Comparison of ENCODE assay signal across 27 cellular contexts in the genomic region with DNA sequence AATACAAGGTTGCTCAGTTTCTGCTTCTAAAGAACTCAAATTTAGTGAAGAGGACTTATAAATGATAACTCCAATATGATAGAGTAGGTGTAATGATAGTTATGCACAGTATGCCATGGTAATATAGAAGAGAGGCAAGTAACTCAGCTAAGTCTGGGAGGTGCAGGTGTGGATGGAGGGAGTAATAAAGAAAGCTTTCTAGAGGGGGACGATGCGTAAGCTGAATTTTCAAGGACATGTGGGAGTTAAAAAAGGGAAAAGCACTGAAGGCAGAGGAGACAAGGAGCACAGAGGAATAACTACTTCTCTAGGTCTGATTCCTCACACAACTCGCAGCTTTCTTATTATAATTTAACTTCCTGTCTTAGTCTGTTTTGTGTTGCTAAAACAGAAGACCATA. TPM values are rescaled to one million over a fixed set of nuclear protein-coding genes. Genes with fewer than 3 reads are reported as not detected.
DNase-seq lines count a peak whose midpoint lies in the region; ATAC-seq, FAIRE-seq and TF ChIP-seq lines count a peak whose summit lies in the region.
"Had no signal": no experiment of that assay in that cellular context is flagged by ENCODE, and none has a peak within 500 bp of the region (broad histone marks: within the 10 kb centered on the region; RNA-seq: fewer than 3 reads in every experiment).

No MANE protein-coding gene starts in this region.

- DNase-seq in GM23338 (ENCODE audit: low spot score) (no peak), K562 (ENCODE audit: extremely low read depth in 1 of 4, low spot score in 3 of 4) (no peak), H1 (ENCODE audit: low read depth in 1 of 2, low spot score in 2 of 2) (no peak), putamen (ENCODE audit: low spot score) (peak; percentile 65), small intestine (no peak), NCI-H1694 treated with DMSO at 0.1 percent for 48 hours (lab: John Stamatoyannopoulos, UW) (no peak), SW 1271 (lab: John Stamatoyannopoulos, UW) (no peak)
- DNase-seq: BE2C; C1 segment of cervical spinal cord; CD4-positive, alpha-beta memory T cell; CD4-positive, CD25-positive, alpha-beta regulatory T cell; CD8-positive, alpha-beta memory T cell; COR-L47; DMS 273 treated with DMSO at 0.1 percent for 48 hours; DMS153; DMS53; DMS79; DND-41; EL; GDM1 had no signal

- FAIRE-seq in K562 (lab: Jason Lieb, UNC) (no peak), H1 (lab: Jason Lieb, UNC) (no peak), small intestine (lab: Jason Lieb, UNC) (no peak)
- FAIRE-seq: A549, GM12878, GM12892, GM18507 had no signal

- CTCF ChIA-PET in K562 (lab: Yijun Ruan, JAX; ENCODE audit: low intra/inter-chr PET ratio) = no interaction called here
- CTCF ChIA-PET in H1 (lab: Charles Lee; ENCODE audit: partially characterized antibody) = no interaction called here

- H4K20me1 ChIP-seq in GM23338 (replicated peaks; ENCODE audit: insufficient read depth) (no peaks in the 10 kb centered on the region), K562 (replicated peaks; ENCODE audit: control insufficient read depth, insufficient read depth, low read length) (no peaks in the 10 kb centered on the region), H1 (replicated peaks in 1 of 2; ENCODE audit: control insufficient read depth in 1 of 2, insufficient read depth in 2 of 2, low read length in 2 of 2) (no peaks in the 10 kb centered on the region)
- H4K20me1 ChIP-seq: BLaER1 had no signal

- no peaks in the 10 kb centered on the region for H3K23me2 ChIP-seq in H1 (ENCODE audit: low read depth, low read length)

- H3K79me2 ChIP-seq in GM23338 (replicated peaks; ENCODE audit: insufficient read depth) (no peaks in the 10 kb centered on the region), K562 (ENCODE audit: control insufficient read depth, insufficient read depth, low read length) (no peaks in the 10 kb centered on the region), H1 (ENCODE audit: control insufficient read depth in 1 of 2, insufficient read depth in 2 of 2, low read length in 2 of 2) (no peaks in the 10 kb centered on the region)

- no TSS peak for BruUV-seq in K562 (replicated peaks; lab: Mats Ljungman, UMichigan)

- 15% methylated on average over 3 of the region's 3 CpGs for WGBS in K562 (ENCODE audit: insufficient coverage, low coverage, missing lambda C conversion rate)
- whole genome bisulfite sequencing in H1 (ENCODE audit: extremely low coverage in 1 of 2, insufficient coverage in 1 of 2, insufficient read length in 1 of 2, insufficient replicate concordance in 2 of 2, low coverage in 1 of 2, low lambda C conversion rate in 2 of 2, missing lambda C conversion rate in 1 of 2), 2 experiments = 75% methylated on average over 3 of the region's 3 CpGs; no CpG with 5 or more reads in 1 of the 2 experiments
- WGBS in small intestine, 3 donors = 84 to 92% (median 85%) methylated on average over 3 of the region's 3 CpGs

- intact Hi-C loops in K562 (cut with micrococcal nuclease) = no loop called here

- H2AFZ ChIP-seq in GM23338 (peak overlapping the region; percentile 80), K562 (ENCODE audit: low read depth, low read length) (0 out of 2 replicates have a peak overlapping the region, but pooled peaks have one; percentile 27), H1 (ENCODE audit: low read length) (peak overlapping the region; percentile 98)

- no peaks in the 10 kb centered on the region for H3K9me1 ChIP-seq in K562 (ENCODE audit: control insufficient read depth, insufficient read depth, low read length)

- H3K4me1 Mint-ChIP-seq in GM23338 = peaks cover 31% of the 10 kb centered on the region
- H3K4me1 Mint-ChIP-seq: CD14-positive monocyte; CD4-positive, alpha-beta memory T cell; CD4-positive, CD25-positive, alpha-beta regulatory T cell; CD8-positive, alpha-beta memory T cell had no signal

- TF ChIP-seq EP300 in K562 (IDR thresholded peaks at IDR 0.05; ENCODE audit: low read length) = no peak
- TF ChIP-seq EP300 in H1 (IDR thresholded peaks at IDR 0.05; ENCODE audit: borderline replicate concordance in 1 of 2, low read depth in 2 of 2, low read length in 2 of 2) = no peak

- POLR2A ChIA-PET in K562 (lab: Yijun Ruan, JAX) (no interaction called here), H1 (lab: Charles Lee; ENCODE audit: partially characterized antibody) (no interaction called here)

- TF ChIP-seq RAD21 in K562 (CRISPR knock-in tag; conservative IDR thresholded peaks at IDR 0.05 in 1 of 2, IDR thresholded peaks at IDR 0.05 in 1 of 2) (no peak), H1 (IDR thresholded peaks at IDR 0.05 in 1 of 2, conservative IDR thresholded peaks at IDR 0.05 in 1 of 2; ENCODE audit: low read depth in 2 of 2, low read length in 2 of 2) (no peak)

- H2BK120ac ChIP-seq in H1 (replicated peaks; ENCODE audit: low read depth, low read length) = no peak overlapping the region

- H3K14ac ChIP-seq in H1 (ENCODE audit: insufficient read length) = no peak overlapping the region

- H3K9ac ChIP-seq in K562 (ENCODE audit: insufficient read depth in 1 of 2, low read depth in 2 of 2, low read length in 2 of 2) (no peak overlapping the region), H1 (replicated peaks in 1 of 4; ENCODE audit: extremely low read depth in 1 of 4, low read depth in 3 of 4, low read length in 3 of 4) (no peak overlapping the region)
- H3K9ac ChIP-seq: BLaER1 had no signal

- no peak overlapping the region for H3K4ac ChIP-seq in H1 (replicated peaks; ENCODE audit: insufficient read length, low read depth, low read length)

- TF ChIP-seq CTCF in GM23338 (conservative IDR thresholded peaks at IDR 0.05; ENCODE audit: low read depth in 2 of 2) (no peak), K562 (IDR thresholded peaks at IDR 0.05 in 2 of 3, conservative IDR thresholded peaks at IDR 0.05 in 1 of 3; ENCODE audit: insufficient read depth in 2 of 3, low read depth in 1 of 3, low read length in 3 of 3) (no peak), H1 (IDR thresholded peaks at IDR 0.05; ENCODE audit: control extremely low read depth in 1 of 3, insufficient read depth in 1 of 3, low read depth in 1 of 3, low read length in 3 of 3) (no peak)

- no peak overlapping the region for H3K27ac Mint-ChIP-seq in GM23338
- H3K27ac Mint-ChIP-seq: CD14-positive monocyte; CD4-positive, alpha-beta memory T cell; CD4-positive, CD25-positive, alpha-beta regulatory T cell had no signal

- no peak overlapping the region for H3K56ac ChIP-seq in H1 (replicated peaks; ENCODE audit: insufficient read length, low read depth, low read length)

- no peak overlapping the region for H4K91ac ChIP-seq in H1 (replicated peaks; ENCODE audit: insufficient read length, low read length)

- no peaks in the 10 kb centered on the region for H3F3A ChIP-seq in GM23338 (replicated peaks; ENCODE audit: low read depth)

- H3K36me3 Mint-ChIP-seq in GM23338 (ENCODE audit: low read depth) = no peaks in the 10 kb centered on the region
- H3K36me3 Mint-ChIP-seq: CD14-positive monocyte; CD4-positive, alpha-beta memory T cell; CD4-positive, CD25-positive, alpha-beta regulatory T cell; CD8-positive, alpha-beta memory T cell had no signal

- H3K27ac ChIP-seq in GM23338 (ENCODE audit: low read depth) (0 out of 2 replicates have a peak overlapping the region, but pooled peaks have one; percentile 15), K562 (ENCODE audit: extremely low read depth, low read depth, low read length) (no peak overlapping the region), H1 (ENCODE audit: low read depth, low read length) (no peak overlapping the region), small intestine (ENCODE audit: low read depth in 1 of 2, low read length in 1 of 2) (no peak overlapping the region)
- H3K27ac ChIP-seq: 22Rv1, A549, BLaER1 had no signal

- H3K27me3 ChIP-seq in GM23338 (ENCODE audit: insufficient read depth) (no peaks in the 10 kb centered on the region), K562 (ENCODE audit: control insufficient read depth in 2 of 2, insufficient read depth in 2 of 2, low read length in 2 of 2) (peaks cover 0 to 12% of the 10 kb centered on the region in 2 experiments; a peak in 1 of 5 replicates), H1 (replicated peaks in 1 of 4; ENCODE audit: control insufficient read depth in 3 of 4, extremely low read depth in 1 of 4, insufficient read depth in 3 of 4, low read length in 3 of 4) (no peaks in the 10 kb centered on the region), small intestine (ENCODE audit: control insufficient read depth in 2 of 2, insufficient read depth in 2 of 2, low read length in 2 of 2) (no peaks in the 10 kb centered on the region)
- H3K27me3 ChIP-seq: BLaER1 had no signal

- peak overlapping the region; percentile 21; the same call in 1 of the 2 replicates for H3K18ac ChIP-seq in H1 (ENCODE audit: extremely low read depth, low read length)

- no peaks in the 10 kb centered on the region for H3K79me1 ChIP-seq in H1 (ENCODE audit: low read depth, low read length)

- H3K9me2 ChIP-seq in GM23338 (ENCODE audit: insufficient read depth) = no peaks in the 10 kb centered on the region

- TF ChIP-seq POLR2A in K562 (conservative IDR thresholded peaks at IDR 0.05) (no peak), H1 (IDR thresholded peaks at IDR 0.05; ENCODE audit: control extremely low read depth in 1 of 2, low read depth in 2 of 2, low read length in 2 of 2) (no peak)

- no peak overlapping the region; the same call in 1 of the 2 replicates for H2BK5ac ChIP-seq in H1 (ENCODE audit: low read depth, low read length)

- no peaks in the 10 kb centered on the region for H3K36me3 ChIP-seq in GM23338 (ENCODE audit: insufficient read depth)
- no peaks in the 10 kb centered on the region for H3K36me3 ChIP-seq in K562 (ENCODE audit: control insufficient read depth, insufficient read depth, low read length)
- no peaks in the 10 kb centered on the region for H3K36me3 ChIP-seq in H1 (ENCODE audit: control insufficient read depth in 2 of 4, insufficient read depth in 4 of 4, low read length in 3 of 4)
- no peaks in the 10 kb centered on the region for H3K36me3 ChIP-seq in small intestine (ENCODE audit: control insufficient read depth in 2 of 2, insufficient read depth in 2 of 2, low read length in 2 of 2)
- H3K36me3 ChIP-seq: BE2C, BLaER1 had no signal

- no peak overlapping the region for H3K4me3 Mint-ChIP-seq in GM23338
- H3K4me3 Mint-ChIP-seq: CD14-positive monocyte; CD4-positive, alpha-beta memory T cell; CD4-positive, CD25-positive, alpha-beta regulatory T cell; CD8-positive, alpha-beta memory T cell had no signal

- H3K9me3 ChIP-seq in K562 (replicated peaks; ENCODE audit: control insufficient read depth, insufficient read depth, low read depth, low read length) (no peaks in the 10 kb centered on the region), H1 (ENCODE audit: insufficient read depth in 2 of 2, low read depth in 1 of 2, low read length in 1 of 2) (no peaks in the 10 kb centered on the region), small intestine (ENCODE audit: control insufficient read depth, low read depth) (no peaks in the 10 kb centered on the region)
- H3K9me3 ChIP-seq: A549, BE2C, BLaER1 had no signal

- H4K5ac ChIP-seq in H1 (ENCODE audit: insufficient read length, low read depth, low read length) = no peak overlapping the region

- ATAC-seq in GM23338 = no peak
- no peak for ATAC-seq in K562
- ATAC-seq: A549, GM12878 had no signal

- H3K23ac ChIP-seq in H1 (ENCODE audit: insufficient read length) = no peak overlapping the region

- H2BK20ac ChIP-seq in H1 (ENCODE audit: low read length) = 0 out of 2 replicates have a peak overlapping the region, but pooled peaks have one; percentile 28

- H3K27me3 Mint-ChIP-seq in GM23338 (ENCODE audit: insufficient read depth, low read depth, poor library complexity) = no peaks in the 10 kb centered on the region

- peak overlapping the region; percentile 61 for H3K4me2 ChIP-seq in GM23338
- H3K4me2 ChIP-seq in K562 (ENCODE audit: insufficient read depth, low read length) = no peak overlapping the region
- no peak overlapping the region for H3K4me2 ChIP-seq in H1 (ENCODE audit: insufficient read depth in 1 of 2, low read depth in 2 of 2, low read length in 2 of 2)
- H3K4me2 ChIP-seq: A549, BLaER1 had no signal

- no peak overlapping the region for H2AK5ac ChIP-seq in H1 (ENCODE audit: low read depth, low read length)

- no peaks in the 10 kb centered on the region; the same call in 2 of the 3 replicates for H3K9me3 Mint-ChIP-seq in GM23338
- H3K9me3 Mint-ChIP-seq: CD8-positive, alpha-beta memory T cell had no signal

- no peak overlapping the region for H4K8ac ChIP-seq in H1 (ENCODE audit: extremely low read depth, insufficient read depth, low read length)

- in situ Hi-C loops in K562 (cut with MboI) = no loop called here

- H2BK12ac ChIP-seq in H1 (ENCODE audit: low read depth, low read length) = no peak overlapping the region

- no peak overlapping the region for H2BK15ac ChIP-seq in H1 (ENCODE audit: low read length)

- H3K4me1 ChIP-seq in GM23338 (ENCODE audit: insufficient read depth) = peaks cover 44% of the 10 kb centered on the region
- no peaks in the 10 kb centered on the region for H3K4me1 ChIP-seq in K562 (replicated peaks in 1 of 2; ENCODE audit: control insufficient read depth in 2 of 2, insufficient read depth in 2 of 2, low read length in 2 of 2)
- H3K4me1 ChIP-seq in H1 (replicated peaks in 1 of 4; ENCODE audit: control insufficient read depth in 3 of 4, insufficient read depth in 4 of 4, low read length in 3 of 4) = peaks cover 0 to 6% (median 5%) of the 10 kb centered on the region in 4 experiments; a peak in 5 of 7 replicates
- no peaks in the 10 kb centered on the region for H3K4me1 ChIP-seq in small intestine (ENCODE audit: control insufficient read depth in 2 of 2, insufficient read depth in 1 of 2, low read depth in 1 of 2, low read length in 1 of 2)
- H3K4me1 ChIP-seq: BE2C, BLaER1 had no signal

- H3K4me3 ChIP-seq in GM23338 (no peak overlapping the region), K562 (no peak overlapping the region), H1 (ENCODE audit: extremely low read depth in 1 of 4, insufficient read depth in 2 of 4, low read depth in 3 of 4, low read length in 4 of 4) (no peak overlapping the region), small intestine (ENCODE audit: low read depth in 1 of 2, low read length in 2 of 2) (no peak overlapping the region)
- H3K4me3 ChIP-seq: A549, BLaER1, GM12878 had no signal

RNA-seq across cellular contexts. Expression of a gene that starts 49.1 kb away (rescaled TPM):
- total RNA-seq in GM23338 (2014; rRNA removed; shearing (Covaris generic)) = 42.4 and 43.5 TPM in 2 replicates
- polyA plus RNA-seq in GM23338 (2016; fragmentation: Nextera tagmentation; extraction: Ambion mirVana) = 12.6 and 15.7 TPM in 2 replicates
- total RNA-seq in K562 (2011; cell fraction: chromatin; rRNA removed; ENCODE audit: low replicate concordance) = 214 and 221 TPM in 2 replicates
- 85.4 and 123 TPM in 2 replicates for total RNA-seq in K562 (2011; cell fraction: nucleolus; rRNA removed)
- total RNA-seq in K562 (2011; cell fraction: nucleoplasm; rRNA removed) = 120 and 131 TPM in 2 replicates
- 20.7 and 36.6 TPM in 2 replicates for total RNA-seq in K562 (2014; rRNA removed)
- total RNA-seq in K562 (2014; rRNA removed; fragmentation: Illumina TruSeq; extraction: Trizol) = 40.0 and 45.5 TPM in 2 replicates
- total RNA-seq in K562 (2015; rRNA removed; fragmentation: Illumina TruSeq; extraction: Trizol) = 36.5 and 40.2 TPM in 2 replicates
- 23.8 and 27.5 TPM in 2 replicates for total RNA-seq in K562 (2021)
- polyA plus RNA-seq in K562 (2011; rRNA removed) = 52.8 and 66.0 TPM in 2 replicates
- 12.7 and 24.5 TPM in 2 replicates for polyA plus RNA-seq in K562 (2011; cell fraction: cytosol; rRNA removed)
- 148 and 154 TPM in 2 replicates for polyA plus RNA-seq in K562 (2011; cell fraction: nucleus; rRNA removed)
- polyA plus RNA-seq in K562 (2012) = 14.1 and 18.5 TPM in 2 replicates
- 20.2 and 25.1 TPM in 2 replicates for polyA plus RNA-seq in K562 (2014; fragmentation: Illumina TruSeq; extraction: Trizol)
- 10 to 100 TPM in 1 of 2 experiments, 1 to 10 TPM in 1; 6.7 to 12.4 TPM for polyA plus RNA-seq in K562 (2014; fragmentation: Nextera tagmentation; extraction: Ambion mirVana)
- 26.2 and 31.9 TPM in 2 replicates for polyA plus RNA-seq in K562 (2014; rRNA removed)
- polyA minus RNA-seq in K562 (2011; rRNA and poly(A)+ RNA removed) = 239 and 255 TPM in 2 replicates
- 33.1 and 42.5 TPM in 2 replicates for polyA minus RNA-seq in K562 (2011; cell fraction: cytosol; rRNA and poly(A)+ RNA removed)
- polyA minus RNA-seq in K562 (2011; cell fraction: nucleus; rRNA and poly(A)+ RNA removed) = 127 and 168 TPM in 2 replicates
- 27.6 and 32.1 TPM in 2 replicates for total RNA-seq in H1 (2021; fragmentation: NEBNext Ultra II Directional; extraction: Animal tissue kit (Norgen Biotek cat#: 25700))
- polyA plus RNA-seq in H1 (2011; rRNA removed) = 17.3 and 28.9 TPM in 2 replicates
- 26.9 TPM for polyA plus RNA-seq in H1 (2011; cell fraction: cytosol; rRNA removed)
- polyA plus RNA-seq in H1 (2011; cell fraction: nucleus; rRNA removed) = 49.1 TPM
- polyA plus RNA-seq in H1 (2012, experiment 1 of 2) = 20.6 to 32.5 TPM (median 27.1 TPM) in 4 replicates
- polyA plus RNA-seq in H1 (2012, experiment 2 of 2) = 1.3 TPM
- polyA plus RNA-seq in H1 (2013, experiment 1 of 2) = 15.8 TPM
- polyA plus RNA-seq in H1 (2013, experiment 2 of 2) = 14.0 TPM
- polyA minus RNA-seq in H1 (2011; rRNA and poly(A)+ RNA removed) = 149 and 270 TPM in 2 replicates
- 38.8 TPM for polyA minus RNA-seq in H1 (2011; cell fraction: cytosol; rRNA and poly(A)+ RNA removed)
- 145 TPM for polyA minus RNA-seq in H1 (2011; cell fraction: nucleus; rRNA and poly(A)+ RNA removed)
- polyA plus RNA-seq in small intestine = 1 to 10 TPM; 2.2 to 7.2 (median 4.2) TPM

Comparison
In these comparisons a context has a peak if more than half of its experiments do, and no peak if none do; other contexts are left out.
1. H2AFZ ChIP-seq: peak in every context shown above with its lines; median percentile 98 in H1; 80 in GM23338; 27 in K562.